Comparison of ENCODE assay signal across 8 cellular contexts in the genomic region with DNA sequence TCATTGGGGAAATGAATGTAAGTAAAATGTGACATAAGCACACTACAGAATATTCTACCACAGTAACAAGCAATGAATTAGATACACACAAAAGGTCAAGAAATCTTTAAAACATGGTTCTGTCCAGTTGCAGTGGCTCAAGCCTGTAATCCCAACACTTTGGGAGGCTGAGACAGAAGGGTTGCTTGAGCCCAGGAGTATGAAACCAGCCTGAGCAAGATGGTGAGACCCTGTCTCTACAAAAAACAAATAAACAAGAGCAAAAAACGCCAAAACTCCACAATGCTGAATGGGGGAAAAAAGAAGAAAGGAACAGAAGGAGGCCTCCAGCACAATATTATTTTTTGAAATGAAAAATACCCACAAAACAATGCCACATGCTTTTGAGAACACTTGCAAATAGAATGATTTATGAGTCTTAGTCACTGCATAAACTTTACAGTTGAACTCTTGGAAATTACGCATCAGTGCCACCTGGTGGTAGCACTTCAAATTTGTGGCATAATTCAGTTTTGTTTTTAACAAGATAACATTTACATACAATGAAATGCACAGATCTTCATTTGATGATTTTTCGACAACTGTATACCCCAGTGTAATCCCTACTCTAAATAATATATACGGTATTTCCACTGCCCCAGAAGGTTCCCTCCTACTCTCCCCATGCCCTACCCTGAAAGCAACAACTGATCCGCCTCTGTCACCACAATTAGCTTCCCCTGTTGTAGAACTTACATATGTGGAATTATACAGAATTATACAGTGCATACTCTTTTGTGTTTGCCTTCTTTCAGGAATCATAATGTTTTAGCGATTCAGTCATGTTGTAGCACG. TPM values are rescaled to one million over a fixed set of nuclear protein-coding genes. Genes with fewer than 3 reads are reported as not detected.
DNase-seq lines count a peak whose midpoint lies in the region; ATAC-seq and TF ChIP-seq lines count a peak whose summit lies in the region.

No MANE protein-coding gene starts in this region.

- TF ChIP-seq CTCF in AG09319 (IDR thresholded peaks at IDR 0.05; ENCODE audit: low read depth, low read length), result peak; percentile 52

- no peak overlapping the region for H3K4me3 Mint-ChIP-seq in activated CD4-positive, alpha-beta T cell treated with anti-CD3 and anti-CD28 coated beads, Interleukin-2, amount 10 ng/mL, durations not matched to agents 7 days and 5 days

- H4K5ac ChIP-seq in mesendoderm (ENCODE audit: low read length), result no peak overlapping the region

- no peaks in the 10 kb centered on the region for H3K36me3 ChIP-seq in mesendoderm (ENCODE audit: control insufficient read depth, insufficient read depth, low read length)

- WGBS in mesendoderm (ENCODE audit: extremely low coverage, insufficient coverage, low lambda C conversion rate), result no CpG with 5 or more reads among the region's 7 CpGs

- H3K4ac ChIP-seq in mesendoderm (ENCODE audit: low read depth, low read length), result no peak overlapping the region

- no peak overlapping the region for H2BK5ac ChIP-seq in mesendoderm (ENCODE audit: low read length)

- H3K4me3 ChIP-seq in mesendoderm (ENCODE audit: low read length), result no peak overlapping the region

- no peaks in the 10 kb centered on the region for H3K9me3 Mint-ChIP-seq in activated CD4-positive, alpha-beta T cell treated with anti-CD3 and anti-CD28 coated beads, Interleukin-2, amount 10 ng/mL, durations not matched to agents 7 days and 5 days

- H3K36me3 Mint-ChIP-seq in activated CD4-positive, alpha-beta T cell treated with anti-CD3 and anti-CD28 coated beads, Interleukin-2, amount 10 ng/mL, durations not matched to agents 7 days and 5 days (ENCODE audit: low read depth), result no peaks in the 10 kb centered on the region

- no peak overlapping the region for H2AK5ac ChIP-seq in mesendoderm (ENCODE audit: low read length)

- H3K4me1 ChIP-seq in mesendoderm (ENCODE audit: control insufficient read depth, low read depth, low read length), result no peaks in the 10 kb centered on the region

- H3K79me2 ChIP-seq in mesendoderm (ENCODE audit: control insufficient read depth, insufficient read depth, low read length), result no peaks in the 10 kb centered on the region

- no peaks in the 10 kb centered on the region for H3K27me3 Mint-ChIP-seq in activated CD4-positive, alpha-beta T cell treated with anti-CD3 and anti-CD28 coated beads, Interleukin-2, amount 10 ng/mL, durations not matched to agents 7 days and 5 days

- H3K23ac ChIP-seq in mesendoderm (ENCODE audit: low read length), result no peak overlapping the region

- no peaks in the 10 kb centered on the region for H3K27me3 ChIP-seq in mesendoderm (ENCODE audit: insufficient read depth, low read length, poor library complexity)

- no peak overlapping the region for H3K4me2 ChIP-seq in mesendoderm (ENCODE audit: low read length)

- no peaks in the 10 kb centered on the region for H3K79me1 ChIP-seq in mesendoderm (ENCODE audit: low read length)

- POLR2A ChIA-PET in activated CD4-positive, alpha-beta T cell treated with anti-CD3 and anti-CD28 coated beads, Interleukin-2, amount 10 ng/mL, durations not matched to agents 7 days and 5 days (lab: Charles Lee), result no interaction called here

- H3K18ac ChIP-seq in mesendoderm (ENCODE audit: low read length), result no peak overlapping the region

- no peak overlapping the region for H4K8ac ChIP-seq in mesendoderm (ENCODE audit: low read depth, low read length)

- CTCF ChIA-PET in activated CD4-positive, alpha-beta T cell treated with anti-CD3 and anti-CD28 coated beads, Interleukin-2, amount 10 ng/mL, durations not matched to agents 7 days and 5 days (lab: Charles Lee), result interaction anchor here (0.7 to 1.7 kb wide), 18 partner anchors 8 to 536 kb away, joined by 3 to 10 read pairs (median 4); partner anchors contain the start of genes BAG1, CHMP5 and SPINK4

- no peak overlapping the region for H2BK15ac ChIP-seq in mesendoderm (replicated peaks; ENCODE audit: low read depth)

- DNase-seq in AG09319 (ENCODE audit: extremely low read depth, low read depth) (peak; percentile 49), NCI-H446 (lab: John Stamatoyannopoulos, UW) (peak; percentile 61 to 80), dedifferentiated amniotic fluid mesenchymal stem cell (ENCODE audit: extremely low spot score) (peak; percentile 78), mesendoderm (peak; percentile 53)
- DNase-seq in activated CD4-positive, alpha-beta T cell treated with anti-CD3 and anti-CD28 coated beads, Interleukin-2, amount 10 ng/mL, durations not matched to agents 7 days and 5 days, result peak; percentile 84
- DNase-seq in stimulated activated CD8-positive, alpha-beta memory T cell treated with anti-CD3 and anti-CD28 coated beads, Interleukin-2, amount 100 ng/mL, for 48 hours (ENCODE audit: low read depth in 2 of 2), result peak; percentile 30 to 42

- H3K9ac ChIP-seq in mesendoderm (ENCODE audit: low read length), result no peak overlapping the region

- no peak overlapping the region for H3K56ac ChIP-seq in mesendoderm (ENCODE audit: low read length)

- H3K4me1 Mint-ChIP-seq in activated CD4-positive, alpha-beta T cell treated with anti-CD3 and anti-CD28 coated beads, Interleukin-2, amount 10 ng/mL, durations not matched to agents 7 days and 5 days, result peaks cover 32% of the 10 kb centered on the region

- no peak overlapping the region for H3K27ac ChIP-seq in mesendoderm (ENCODE audit: low read depth, low read length)

- H2BK120ac ChIP-seq in mesendoderm (ENCODE audit: low read depth, low read length), result no peak overlapping the region

- ATAC-seq in GM19468 (IDR thresholded peaks at IDR 0.05; ENCODE audit: extremely low read depth, unreplicated experiment) (peak; percentile 22), GM21360 (IDR thresholded peaks at IDR 0.05; ENCODE audit: unreplicated experiment) (no peak)

- H3K27ac Mint-ChIP-seq in activated CD4-positive, alpha-beta T cell treated with anti-CD3 and anti-CD28 coated beads, Interleukin-2, amount 10 ng/mL, durations not matched to agents 7 days and 5 days, result peak overlapping the region; percentile 82

RNA-seq across cellular contexts. Expression of gene SPINK4, which starts 14.4 kb away (rescaled TPM):
- total RNA-seq in activated CD4-positive, alpha-beta T cell treated with anti-CD3 and anti-CD28 coated beads, Interleukin-2, amount 10 ng/mL, durations not matched to agents 7 days and 5 days, result not detected
- not detected for polyA plus RNA-seq in mesendoderm (2013, experiment 1 of 2)
- polyA plus RNA-seq in mesendoderm (2013, experiment 2 of 2), result not detected

RNA-seq across cellular contexts. Expression of gene BAG1, which starts 39.0 kb away (rescaled TPM):
- 10 to 100 TPM; 62.3 to 72.2 TPM for total RNA-seq in activated CD4-positive, alpha-beta T cell treated with anti-CD3 and anti-CD28 coated beads, Interleukin-2, amount 10 ng/mL, durations not matched to agents 7 days and 5 days
- polyA plus RNA-seq in mesendoderm (2013, experiment 1 of 2), result 41.5 TPM
- 39.9 TPM for polyA plus RNA-seq in mesendoderm (2013, experiment 2 of 2)

RNA-seq across cellular contexts. Expression of gene CHMP5, which starts 39.3 kb away (rescaled TPM):
- total RNA-seq in activated CD4-positive, alpha-beta T cell treated with anti-CD3 and anti-CD28 coated beads, Interleukin-2, amount 10 ng/mL, durations not matched to agents 7 days and 5 days, result 100 to 1,000 TPM in 1 of 2 experiments, 10 to 100 TPM in 1; 91.0 to 100 TPM
- polyA plus RNA-seq in mesendoderm (2013, experiment 1 of 2), result 45.5 TPM
- 45.1 TPM for polyA plus RNA-seq in mesendoderm (2013, experiment 2 of 2)

RNA-seq across cellular contexts. Expression of gene B4GALT1, which starts 58.4 kb away (rescaled TPM):
- total RNA-seq in activated CD4-positive, alpha-beta T cell treated with anti-CD3 and anti-CD28 coated beads, Interleukin-2, amount 10 ng/mL, durations not matched to agents 7 days and 5 days, result 10 to 100 TPM; 38.8 to 42.4 TPM
- polyA plus RNA-seq in mesendoderm (2013, experiment 1 of 2), result 16.0 TPM
- 15.4 TPM for polyA plus RNA-seq in mesendoderm (2013, experiment 2 of 2)
